In the genomic region with DNA sequence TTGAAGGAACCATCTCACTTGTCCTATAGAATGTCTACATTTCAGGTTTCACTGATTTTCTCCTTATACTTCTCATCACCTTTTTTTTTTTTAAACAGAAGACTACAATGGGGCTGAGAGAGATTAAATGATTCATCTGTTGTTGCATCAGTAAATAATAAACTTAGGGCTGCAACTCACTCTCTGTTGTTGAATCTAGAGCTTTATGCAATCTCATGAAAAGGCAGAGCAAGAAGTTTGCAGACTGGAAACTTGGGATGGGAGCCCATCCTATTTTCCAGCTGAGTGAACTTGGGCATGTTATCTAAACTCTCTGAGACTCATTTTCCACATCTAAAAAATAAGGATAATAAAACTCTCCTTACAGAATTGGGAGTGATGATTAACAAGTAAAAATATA, we compare ENCODE assay signal across 19 cellular contexts. TPM values are rescaled to one million over a fixed set of nuclear protein-coding genes. Genes with fewer than 3 reads are reported as not detected.
DNase-seq lines count a peak whose midpoint lies in the region; ATAC-seq and TF ChIP-seq lines count a peak whose summit lies in the region.
"Had no signal": no experiment of that assay in that cellular context is flagged by ENCODE, and none has a peak within 500 bp of the region (broad histone marks: within the 10 kb centered on the region; RNA-seq: fewer than 3 reads in every experiment).

No MANE protein-coding gene starts in this region.

- DNase-seq in AG09319 (ENCODE audit: extremely low read depth, low read depth) (peak; percentile 79), MG63 (peak; percentile 81), cerebellar cortex (ENCODE audit: low spot score) (peak; percentile 44), iris pigment epithelial cell (ENCODE audit: low read depth) (peak; percentile 57), substantia nigra (lab: John Stamatoyannopoulos, UW) (no peak), AG08396 (ENCODE audit: low spot score) (no peak)
- DNase-seq: activated CD4-positive, alpha-beta T cell treated with anti-CD3 and anti-CD28 coated beads for 36 hours; activated naive CD4-positive, alpha-beta T cell treated with anti-CD3 and anti-CD28 coated beads, Interleukin-2, amount 10 ng/mL, durations not matched to agents 7 days and 5 days; Caco-2; caudate nucleus; hippocampal formation; left lung; pancreas; SIG-M5; stimulated activated CD4-positive, alpha-beta T cell treated with anti-CD3 and anti-CD28 coated beads, Interleukin-12 subunit alpha, Interleukin-12 subunit beta, amount 100 ng/mL, for 4 hours; stimulated activated naive CD4-positive, alpha-beta T cell treated with Interleukin-2 at 50 U/mL for 16 hours had no signal

- H3K9me3 ChIP-seq in MG63: peaks cover 4% of the 10 kb centered on the region
- H3K9me3 ChIP-seq: pancreas had no signal

- H3K36me3 ChIP-seq in MG63: peaks cover 5% of the 10 kb centered on the region
- H3K36me3 ChIP-seq: left lung, pancreas had no signal

- ATAC-seq in GM21737 (IDR thresholded peaks at IDR 0.05; ENCODE audit: unreplicated experiment) (no peak), HG03460 (IDR thresholded peaks at IDR 0.05; ENCODE audit: unreplicated experiment) (no peak)
- ATAC-seq: activated CD4-positive, alpha-beta T cell treated with anti-CD3 and anti-CD28 coated beads for 36 hours; K562; left lung; pancreas had no signal

- no peak overlapping the region for H3K27ac ChIP-seq in substantia nigra (ENCODE audit: low read depth, low read length, poor library complexity, severe bottlenecking)
- H3K27ac ChIP-seq: left lung, pancreas had no signal

- no peak for TF ChIP-seq CTCF in AG09319 (IDR thresholded peaks at IDR 0.05; ENCODE audit: low read depth, low read length)

- no peaks in the 10 kb centered on the region for H3K27me3 ChIP-seq in MG63
- H3K27me3 ChIP-seq: left lung, pancreas had no signal

- no peak overlapping the region for H3K4me3 ChIP-seq in MG63
- H3K4me3 ChIP-seq: K562, left lung, pancreas had no signal

RNA-seq across cellular contexts. Expression of a gene that starts 58.4 kb away (rescaled TPM):
- 2.6 and 7.0 TPM in 2 replicates for total RNA-seq in MG63 (2014; rRNA removed; shearing (Covaris generic); ENCODE audit: low replicate concordance)
- total RNA-seq: activated CD4-positive, alpha-beta T cell treated with anti-CD3 and anti-CD28 coated beads for 36 hours; Caco-2 had no signal

Comparison
In these comparisons a context has a peak if more than half of its experiments do, and no peak if none do; other contexts are left out.
1. DNase-seq: peak in AG09319 (single experiment), MG63 (single experiment), cerebellar cortex (single experiment) and iris pigment epithelial cell (single experiment); none in substantia nigra (0 of 49) and AG08396 (single experiment).